11 cellular contexts compared by ENCODE assay signal in the genomic region with DNA sequence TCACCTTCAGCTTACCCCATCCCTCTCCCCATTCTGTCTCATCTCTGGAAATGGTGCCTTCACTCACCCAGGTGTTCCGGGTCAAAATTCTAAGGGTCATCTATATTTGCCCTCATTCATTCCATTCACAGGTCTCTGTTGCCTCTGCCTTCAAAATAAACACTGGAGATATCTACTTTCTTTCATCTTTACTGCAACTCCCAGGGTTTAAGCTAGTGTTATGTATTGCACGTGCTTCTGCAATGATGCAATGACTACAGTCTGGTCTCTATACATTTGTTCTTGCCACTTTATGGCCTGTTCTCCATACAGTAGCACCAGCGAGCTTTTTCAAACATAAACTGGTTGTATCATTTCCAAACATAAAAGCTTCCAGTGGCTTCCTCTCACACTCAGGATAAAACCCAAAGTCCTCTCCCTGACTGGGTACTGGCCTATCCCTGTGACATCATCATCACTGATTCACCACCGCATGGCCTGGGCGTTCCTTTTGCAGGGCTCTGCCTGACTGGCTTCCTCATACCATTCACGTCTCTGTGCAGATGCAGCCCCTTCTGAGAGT. TPM values are rescaled to one million over a fixed set of nuclear protein-coding genes. Genes with fewer than 3 reads are reported as not detected.
DNase-seq lines count a peak whose midpoint lies in the region; ATAC-seq and TF ChIP-seq lines count a peak whose summit lies in the region.
"Had no signal": no experiment of that assay in that cellular context is flagged by ENCODE, and none has a peak within 500 bp of the region (broad histone marks: within the 10 kb centered on the region; RNA-seq: fewer than 3 reads in every experiment).

No MANE protein-coding gene starts in this region.

- TF ChIP-seq EP300 in ovary (IDR thresholded peaks at IDR 0.05), result no peak

- H3K27ac ChIP-seq in Peyer's patch (peak overlapping the region in 3 of 4 donors; percentile 48 to 69 (median 57)), esophagus squamous epithelium (peak overlapping the region; percentile 46 to 84 (median 78)), ovary (no peak overlapping the region)
- H3K27ac ChIP-seq: dorsolateral prefrontal cortex had no signal

- TF ChIP-seq CTCF in Peyer's patch (IDR thresholded peaks at IDR 0.05), result peak in 1 of 6 experiments; percentile 1
- TF ChIP-seq CTCF in esophagus squamous epithelium (IDR thresholded peaks at IDR 0.05), result no peak
- TF ChIP-seq CTCF in omental fat pad (IDR thresholded peaks at IDR 0.05), result no peak
- no peak for TF ChIP-seq CTCF in ovary (IDR thresholded peaks at IDR 0.05)

- H3K27me3 ChIP-seq in Peyer's patch, result no peaks in the 10 kb centered on the region
- no peaks in the 10 kb centered on the region for H3K27me3 ChIP-seq in esophagus squamous epithelium
- no peaks in the 10 kb centered on the region for H3K27me3 ChIP-seq in ovary

- H3K4me1 ChIP-seq in Peyer's patch (peaks cover 0 to 13% (median 0%) of the 10 kb centered on the region in 4 donors), esophagus squamous epithelium (peaks cover 17 to 55% (median 22%) of the 10 kb centered on the region in 3 donors), ovary (ENCODE audit: insufficient read depth) (peaks cover 5% of the 10 kb centered on the region)

- H3K9me3 ChIP-seq in Peyer's patch, result no peaks in the 10 kb centered on the region
- no peaks in the 10 kb centered on the region for H3K9me3 ChIP-seq in esophagus squamous epithelium
- no peaks in the 10 kb centered on the region for H3K9me3 ChIP-seq in ovary

- intact Hi-C loops in esophagus squamous epithelium (cut with DNase I) (no loop called here), ovary (cut with DNase I) (no loop called here)

- DNase-seq in EH (ENCODE audit: low read depth) (peak; percentile 75), Peyer's patch (peak in 2 of 3 donors; percentile 81 to 90), esophagus squamous epithelium (lab: John Stamatoyannopoulos, UW) (no peak), omental fat pad (ENCODE audit: low spot score) (no peak), NCI-H187 treated with DMSO at 0.1 percent for 48 hours (lab: John Stamatoyannopoulos, UW) (no peak), NCI-H146 (lab: John Stamatoyannopoulos, UW) (no peak), ovary (no peak)
- DNase-seq: activated T-cell treated with anti-CD3 and anti-CD28 coated beads, Interleukin-2, amount 50 U/mL, for 4 hours; CD4-positive, alpha-beta memory T cell; dorsolateral prefrontal cortex had no signal

- H3K36me3 ChIP-seq in Peyer's patch (no peaks in the 10 kb centered on the region), esophagus squamous epithelium (no peaks in the 10 kb centered on the region), ovary (no peaks in the 10 kb centered on the region)

- WGBS in esophagus squamous epithelium, 2 donors, result 34 to 40% methylated on average over 6 of the region's 6 CpGs
- WGBS in ovary, 3 donors, result 73 to 80% (median 79%) methylated on average over 6 of the region's 6 CpGs

- H3K4me3 ChIP-seq in Peyer's patch, result no peak overlapping the region
- H3K4me3 ChIP-seq in esophagus squamous epithelium, result no peak overlapping the region
- no peak overlapping the region for H3K4me3 ChIP-seq in ovary
- H3K4me3 ChIP-seq: dorsolateral prefrontal cortex had no signal

- ATAC-seq in omental fat pad (ENCODE audit: low FRiP score), result peak; percentile 43
- ATAC-seq in GM19452 (IDR thresholded peaks at IDR 0.05; ENCODE audit: unreplicated experiment), result no peak
- ATAC-seq: activated T-cell treated with anti-CD3 and anti-CD28 coated beads, Interleukin-2, amount 50 U/mL, for 4 hours had no signal

- TF ChIP-seq POLR2A in Peyer's patch (IDR thresholded peaks at IDR 0.05) (peak in 1 of 2 donors; percentile 39), esophagus squamous epithelium (IDR thresholded peaks at IDR 0.05) (peak in 1 of 4 donors; percentile 13), ovary (IDR thresholded peaks at IDR 0.05) (no peak)

RNA-seq across cellular contexts. Expression of gene DSG2, which starts 14.3 kb away (rescaled TPM):
- total RNA-seq in Peyer's patch (100 to 1,000 TPM in 3 of 4 donors, 10 to 100 TPM in 1; 19.8 to 173 (median 128) TPM), esophagus squamous epithelium (10 to 100 TPM in 1 of 4 donors, 1 to 10 TPM in 3; 7.3 to 18.8 (median 9.7) TPM), omental fat pad (10 to 100 TPM; 33.5 to 75.2 (median 42.2) TPM), ovary (10 to 100 TPM; 15.7 to 43.7 (median 22.2) TPM)
- polyA plus RNA-seq in ovary, result 10 to 100 TPM; 13.7 to 17.8 TPM
- total RNA-seq: CD4-positive, alpha-beta memory T cell had no signal
- polyA plus RNA-seq: CD4-positive, alpha-beta memory T cell had no signal

Comparison
In these comparisons a context has a peak if more than half of its experiments do, and no peak if none do; other contexts are left out.
1. DNase-seq: peak in EH (single experiment) and Peyer's patch (2 of 3); none in esophagus squamous epithelium (single experiment), omental fat pad (single experiment), NCI-H187 treated with DMSO at 0.1 percent for 48 hours (single experiment), NCI-H146 (single experiment) and ovary (0 of 5).
2. H3K27ac ChIP-seq: peak in Peyer's patch (3 of 4) and esophagus squamous epithelium (4 of 4); none in ovary (0 of 2).